ENCODE assay signal across 16 cellular contexts in genomic region chr3:107392549-107393165, GRCh38. TPM values are rescaled to one million over a fixed set of nuclear protein-coding genes. Genes with fewer than 3 reads are reported as not detected.
DNase-seq lines count a peak whose midpoint lies in the region; TF ChIP-seq lines count a peak whose summit lies in the region.
"Had no signal": no experiment of that assay in that cellular context is flagged by ENCODE, and none has a peak within 500 bp of the region (broad histone marks: within the 10 kb centered on the region; RNA-seq: fewer than 3 reads in every experiment).

No MANE protein-coding gene starts in this region.

- intact Hi-C loops in ovary (cut with DNase I), result no loop called here

- DNase-seq in AG04450 (ENCODE audit: low read depth, low spot score), result peak; percentile 16
- DNase-seq in HS-27A (ENCODE audit: low read depth), result peak; percentile 22
- peak; percentile 35 for DNase-seq in astrocyte of the cerebellum (ENCODE audit: low read depth)
- DNase-seq in foreskin melanocyte, result peak; percentile 10
- DNase-seq in cerebellar cortex (ENCODE audit: low spot score), result no peak
- DNase-seq in superior temporal gyrus (ENCODE audit: extremely low spot score), result no peak
- DNase-seq in ovary, result no peak
- no peak for DNase-seq in substantia nigra (lab: John Stamatoyannopoulos, UW)
- DNase-seq: activated CD4-positive, alpha-beta memory T cell treated with anti-CD3 and anti-CD28 coated beads for 36 hours; KBM-7; NCI-H1694 treated with DMSO at 0.1 percent for 48 hours had no signal

- CTCF ChIA-PET in AG04450 (lab: Charles Lee), result interaction anchor here (0.6 to 1.7 kb wide), 5 partner anchors 18 to 282 kb away, joined by 3 to 9 read pairs (median 3); no protein-coding TSS in a partner anchor

- no peak overlapping the region for H3K27ac ChIP-seq in AG04450 (ENCODE audit: low read depth, low read length)
- no peak overlapping the region for H3K27ac ChIP-seq in ovary
- no peak overlapping the region for H3K27ac ChIP-seq in substantia nigra (ENCODE audit: low read depth, low read length, poor library complexity, severe bottlenecking)
- H3K27ac ChIP-seq: A549, thoracic aorta had no signal

- 84 to 86% (median 86%) methylated on average over 3 of the region's 3 CpGs for WGBS in ovary, 3 donors

- H3K27me3 ChIP-seq in AG04450 (ENCODE audit: control insufficient read depth, insufficient read depth, low read length) (no peaks in the 10 kb centered on the region), ovary (no peaks in the 10 kb centered on the region)

- in situ Hi-C loops in astrocyte of the cerebellum (cut with HindIII; ENCODE audit: low sequenced_read_pairs), result no loop called here

- TF ChIP-seq CTCF in AG04450 (IDR thresholded peaks at IDR 0.05; ENCODE audit: low read depth, low read length) (no peak), astrocyte of the cerebellum (IDR thresholded peaks at IDR 0.05; ENCODE audit: low read depth, low read length, missing control alignments) (no peak), ovary (IDR thresholded peaks at IDR 0.05) (no peak)

- POLR2A ChIA-PET in AG04450 (lab: Yijun Ruan, JAX), result no interaction called here

- H3K4me1 ChIP-seq in ovary (ENCODE audit: insufficient read depth), result no peaks in the 10 kb centered on the region
- H3K4me1 ChIP-seq: A549 had no signal

- H3K9me3 ChIP-seq in AG04450 (ENCODE audit: control insufficient read depth, insufficient read depth, low read length), result no peaks in the 10 kb centered on the region
- H3K9me3 ChIP-seq in ovary, result no peaks in the 10 kb centered on the region
- H3K9me3 ChIP-seq: A549, thoracic aorta had no signal

- TF ChIP-seq POLR2A in ovary (IDR thresholded peaks at IDR 0.05), result no peak

- no peak overlapping the region for H3K4me3 ChIP-seq in AG04450 (ENCODE audit: low read depth, low read length)
- H3K4me3 ChIP-seq in astrocyte of the cerebellum (ENCODE audit: low read depth, low read length), result no peak overlapping the region
- no peak overlapping the region for H3K4me3 ChIP-seq in ovary
- H3K4me3 ChIP-seq: A549, thoracic aorta had no signal

- no peaks in the 10 kb centered on the region for H3K36me3 ChIP-seq in ovary
- H3K36me3 ChIP-seq: thoracic aorta had no signal

- no peak for TF ChIP-seq EP300 in ovary (IDR thresholded peaks at IDR 0.05)

RNA-seq across cellular contexts. Expression of gene CCDC54, which starts 15.4 kb away (rescaled TPM):
- polyA plus RNA-seq in AG04450 (2011; rRNA removed) (not detected in 2 replicates), ovary (not detected)
- not detected in 2 replicates for polyA minus RNA-seq in AG04450 (2011; rRNA and poly(A)+ RNA removed)
- total RNA-seq in ovary, result under 1 TPM in 2 of 7 donors, not detected in 5; 0.23 to 0.24 TPM
- total RNA-seq: activated CD4-positive, alpha-beta memory T cell treated with anti-CD3 and anti-CD28 coated beads for 36 hours; activated T-helper 2 cell treated with anti-CD3 and anti-CD28 coated beads, Interferon-gamma antibody, Interleukin-2, Interleukin-4, amounts not matched to agents 10 μg/mL and 5 μg/mL and 100 μg/mL, durations not matched to agents 14 hours and 24 hours and 36 hours; mesenteric fat pad; Right ventricle myocardium inferior; thoracic aorta had no signal
- polyA plus RNA-seq: A549 had no signal

Comparison
In these comparisons a context has a peak if more than half of its experiments do, and no peak if none do; other contexts are left out.
1. DNase-seq: peak in AG04450 (single experiment), HS-27A (single experiment), astrocyte of the cerebellum (single experiment) and foreskin melanocyte (single experiment); none in cerebellar cortex (single experiment), superior temporal gyrus (single experiment), ovary (0 of 5) and substantia nigra (0 of 49).